13 cellular contexts compared by ENCODE assay signal in genomic region chr9:137035937-137036336, GRCh38. TPM values are rescaled to one million over a fixed set of nuclear protein-coding genes. Genes with fewer than 3 reads are reported as not detected.
"Had no signal": no experiment of that assay in that cellular context is flagged by ENCODE, and none has a peak within 500 bp of the region (broad histone marks: within the 10 kb centered on the region; RNA-seq: fewer than 3 reads in every experiment).

No MANE protein-coding gene starts in this region.

- H3K27ac Mint-ChIP-seq: activated naive CD4-positive, alpha-beta T cell treated with anti-CD3 and anti-CD28 coated beads for 36 hours; activated naive CD8-positive, alpha-beta T cell; WTC11 had no signal

- H3K4me3 Mint-ChIP-seq: activated CD8-positive, alpha-beta memory T cell treated with anti-CD3 and anti-CD28 coated beads, Interleukin-2, amount 10 ng/mL, durations not matched to agents 7 days and 5 days; activated naive CD4-positive, alpha-beta T cell treated with anti-CD3 and anti-CD28 coated beads for 36 hours; activated T-cell treated with anti-CD3 and anti-CD28 coated beads, Interleukin-2, amount 50 U/mL, for 24 hours; WTC11 had no signal

- H3K27me3 ChIP-seq: brain microvascular endothelial cell, cardiac muscle cell, Peyer's patch had no signal

- H3K4me1 ChIP-seq: SJSA1 had no signal

- H3K36me3 ChIP-seq: cardiac muscle cell, SJSA1 had no signal

- H3K9me3 ChIP-seq: Peyer's patch, SJSA1 had no signal

- H3K27me3 Mint-ChIP-seq: activated CD8-positive, alpha-beta memory T cell treated with anti-CD3 and anti-CD28 coated beads, Interleukin-2, amount 10 ng/mL, durations not matched to agents 7 days and 5 days; activated naive CD8-positive, alpha-beta T cell; activated T-cell treated with anti-CD3 and anti-CD28 coated beads, Interleukin-2, amount 50 U/mL, for 24 hours had no signal

- H3K9me3 Mint-ChIP-seq: activated naive CD4-positive, alpha-beta T cell treated with anti-CD3 and anti-CD28 coated beads for 36 hours; activated T-cell treated with anti-CD3 and anti-CD28 coated beads, Interleukin-2, amount 50 U/mL, for 24 hours; T-helper 2 cell treated with Interferon-gamma antibody and Interleukin-4, amounts not matched to agents 5 μg/mL and 100 μg/mL, for 36 hours; WTC11 had no signal

- H3K27ac ChIP-seq: brain microvascular endothelial cell, cardiac muscle cell, Peyer's patch, SJSA1 had no signal

- H3K4me1 Mint-ChIP-seq: WTC11 had no signal

- H3K36me3 Mint-ChIP-seq: activated naive CD8-positive, alpha-beta T cell had no signal

- H3K4me3 ChIP-seq: cardiac muscle cell, Peyer's patch, SJSA1 had no signal

RNA-seq across cellular contexts. Expression of gene FUT7, which starts 4.0 kb away (rescaled TPM):
- total RNA-seq: activated naive CD4-positive, alpha-beta T cell treated with anti-CD3 and anti-CD28 coated beads for 36 hours; astrocyte; cardiac muscle cell; M059J; Peyer's patch; SJSA1; WTC11 had no signal
- polyA plus RNA-seq: cardiac muscle cell had no signal

RNA-seq across cellular contexts. Expression of gene NPDC1, which starts 10.0 kb away (rescaled TPM):
- total RNA-seq: SJSA1 had no signal

RNA-seq across cellular contexts. Expression of gene ENTPD2, which starts 17.9 kb away (rescaled TPM):
- total RNA-seq: activated CD8-positive, alpha-beta memory T cell treated with anti-CD3 and anti-CD28 coated beads, Interleukin-2, amount 10 ng/mL, durations not matched to agents 7 days and 5 days; activated naive CD4-positive, alpha-beta T cell treated with anti-CD3 and anti-CD28 coated beads for 36 hours; cardiac muscle cell; M059J; SJSA1; T-helper 1 cell treated with Interleukin-12 subunit alpha and Interleukin-12 subunit beta and Interleukin-4 antibody, amounts not matched to agents 30 ng/mL and 1 ng/mL, for 36 hours had no signal
- polyA plus RNA-seq: cardiac muscle cell had no signal
